In genomic region chrY:9623196-9623595, GRCh38 we compare ENCODE assay signal across 18 cellular contexts.
DNase-seq lines count a peak whose midpoint lies in the region; TF ChIP-seq lines count a peak whose summit lies in the region.
"Had no signal": no experiment of that assay in that cellular context is flagged by ENCODE, and none has a peak within 500 bp of the region (broad histone marks: within the 10 kb centered on the region; RNA-seq: fewer than 3 reads in every experiment).

No MANE protein-coding gene starts in this region.

- in situ Hi-C loops in KBM-7 (cut with MboI; ENCODE audit: low pct_unique_long_range_greater_than_20kb, low sequenced_read_pairs): no loop called here

- 58% methylated on average over 15 of the region's 15 CpGs; no CpG with 5 or more reads in 1 of the 2 donors for WGBS in testis, 2 donors

- TF ChIP-seq POLR2A in testis (IDR thresholded peaks at IDR 0.05): no peak

- peak overlapping the region; percentile 67 for H3K4me3 Mint-ChIP-seq in endothelial cell (ENCODE audit: unreplicated experiment)
- H3K4me3 Mint-ChIP-seq: B cell; CD4-positive, alpha-beta T cell; CD8-positive, alpha-beta T cell had no signal

- H3K27me3 ChIP-seq in testis: no peaks in the 10 kb centered on the region
- H3K27me3 ChIP-seq: BLaER1 treated with 17β-estradiol and CSF1 and Interleukin-3, amounts not matched to agents 10 nM and 100 nM had no signal

- no peaks in the 10 kb centered on the region for H3K9me3 Mint-ChIP-seq in endothelial cell (ENCODE audit: unreplicated experiment)
- H3K9me3 Mint-ChIP-seq: CD4-positive, alpha-beta T cell had no signal

- H3K36me3 ChIP-seq in testis (ENCODE audit: low read depth, missing control alignments): no peaks in the 10 kb centered on the region
- H3K36me3 ChIP-seq: BLaER1 treated with 17β-estradiol and CSF1 and Interleukin-3, amounts not matched to agents 10 nM and 100 nM had no signal

- no peaks in the 10 kb centered on the region for H3K36me3 Mint-ChIP-seq in endothelial cell (ENCODE audit: low read depth, unreplicated experiment)
- H3K36me3 Mint-ChIP-seq: CD8-positive, alpha-beta T cell had no signal

- intact Hi-C loops in testis (cut with DNase I; ENCODE audit: low total_unique reads): no loop called here

- H3K27ac Mint-ChIP-seq in endothelial cell (ENCODE audit: unreplicated experiment): no peak overlapping the region
- H3K27ac Mint-ChIP-seq: B cell; CD4-positive, alpha-beta T cell; CD8-positive, alpha-beta T cell had no signal

- no peaks in the 10 kb centered on the region for H3K9me3 ChIP-seq in testis
- H3K9me3 ChIP-seq: A549; BLaER1 treated with 17β-estradiol and CSF1 and Interleukin-3, amounts not matched to agents 10 nM and 100 nM; Caco-2 had no signal

- H3K4me1 Mint-ChIP-seq in endothelial cell (ENCODE audit: unreplicated experiment): no peaks in the 10 kb centered on the region
- H3K4me1 Mint-ChIP-seq: B cell had no signal

- TF ChIP-seq CTCF in endothelial cell (IDR thresholded peaks at IDR 0.05; ENCODE audit: unreplicated experiment): no peak
- TF ChIP-seq CTCF in testis (IDR thresholded peaks at IDR 0.05): no peak

- no peak overlapping the region for H3K27ac ChIP-seq in testis
- H3K27ac ChIP-seq: A549; BLaER1 treated with 17β-estradiol and CSF1 and Interleukin-3, amounts not matched to agents 10 nM and 100 nM; C4-2B had no signal

- peaks cover 2% of the 10 kb centered on the region for H3K27me3 Mint-ChIP-seq in endothelial cell (ENCODE audit: unreplicated experiment)
- H3K27me3 Mint-ChIP-seq: B cell; CD4-positive, alpha-beta T cell had no signal

- DNase-seq in H4 (ENCODE audit: low spot score) (peak; percentile 36), endothelial cell (ENCODE audit: low spot score) (no peak), testis (peak; percentile 55), NCI-H526 treated with DMSO at 0.1 percent for 48 hours (lab: John Stamatoyannopoulos, UW) (no peak), NCI-H446 (lab: John Stamatoyannopoulos, UW) (no peak), KBM-7 (no peak)
- DNase-seq: 8988T; AML-193; Caco-2; Calu3; CD4-positive, alpha-beta T cell; CD8-positive, alpha-beta T cell; DMS79 treated with DMSO at 0.1 percent for 48 hours; GF-D8 had no signal

- no peak overlapping the region for H3K4me3 ChIP-seq in testis
- H3K4me3 ChIP-seq: A549; BLaER1 treated with 17β-estradiol and CSF1 and Interleukin-3, amounts not matched to agents 10 nM and 100 nM had no signal

- H3K4me1 ChIP-seq in testis: no peaks in the 10 kb centered on the region
- H3K4me1 ChIP-seq: A549; BLaER1 treated with 17β-estradiol and CSF1 and Interleukin-3, amounts not matched to agents 10 nM and 100 nM; Caco-2 had no signal

Comparison
In these comparisons a context has a peak if more than half of its experiments do, and no peak if none do; other contexts are left out.
1. DNase-seq: peak in H4 (single experiment) and testis (single experiment); none in endothelial cell (single experiment), NCI-H526 treated with DMSO at 0.1 percent for 48 hours (single experiment), NCI-H446 (0 of 2) and KBM-7 (single experiment).